In the genomic region with DNA sequence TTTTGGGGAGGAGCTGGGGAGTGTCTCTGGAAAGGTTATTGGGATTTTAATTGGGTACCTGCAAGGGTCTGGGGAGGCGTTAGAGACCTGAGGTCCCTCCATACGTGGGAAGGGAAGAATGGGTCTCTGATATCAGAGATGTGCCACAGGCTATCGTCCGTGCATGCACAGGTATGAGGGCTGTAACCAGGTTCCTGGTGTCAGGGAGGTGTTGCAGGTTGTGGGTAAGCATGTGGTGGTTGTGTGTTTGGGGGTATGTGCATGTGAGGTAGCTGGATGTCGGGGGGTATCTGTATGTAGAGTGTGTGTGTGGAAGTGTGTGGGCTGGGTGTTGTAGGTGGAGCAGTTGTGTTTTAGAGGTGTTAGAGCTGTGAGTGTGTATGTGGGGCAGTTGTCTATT, we compare ENCODE assay signal across 1 cellular context.
TF ChIP-seq lines count a peak whose summit lies in the region.

No MANE protein-coding gene starts in this region.

TF ChIP-seq in HepG2, 621 proteins besides CTCF, POLR2A, EP300 and RAD21:
- TF ChIP-seq MNT (IDR thresholded peaks at IDR 0.05) (peak; percentile 29; the same call in 1 of the 2 replicates), ZNF224 (CRISPR knock-in tag; IDR thresholded peaks at IDR 0.05) (no peak)
